Comparison of ENCODE assay signal across 29 cellular contexts in genomic region chr3:23390989-23391388, GRCh38.
"Had no signal": no experiment of that assay in that cellular context is flagged by ENCODE, and none has a peak within 500 bp of the region (broad histone marks: within the 10 kb centered on the region; RNA-seq: fewer than 3 reads in every experiment).

No MANE protein-coding gene starts in this region.

- DNase-seq: activated CD4-positive, alpha-beta memory T cell treated with anti-CD3 and anti-CD28 coated beads for 36 hours; activated CD4-positive, alpha-beta T cell treated with anti-CD3 and anti-CD28 coated beads for 36 hours; activated CD4-positive, alpha-beta T cell treated with anti-CD3 and anti-CD28 coated beads, Interleukin-2, amount 10 ng/mL, durations not matched to agents 24 days and 14 days; activated CD4-positive, CD25-positive, alpha-beta regulatory T cell; activated CD4-positive, CD25-positive, alpha-beta regulatory T cell treated with anti-CD3 and anti-CD28 coated beads, Interleukin-2, amount 50 U/mL, for 72 hours; activated CD8-positive, alpha-beta memory T cell treated with anti-CD3 and anti-CD28 coated beads, Interleukin-2, amount 10 ng/mL, durations not matched to agents 7 days and 5 days; activated CD8-positive, alpha-beta memory T cell treated with anti-CD3 and anti-CD28 coated beads, Interleukin-2, amount 50 U/mL, for 4 hours; activated CD8-positive, alpha-beta T cell treated with anti-CD3 and anti-CD28 coated beads, Interleukin-2, amount 10 ng/mL, durations not matched to agents 7 days and 5 days; activated effector memory CD4-positive, alpha-beta T cell treated with anti-CD3 and anti-CD28 coated beads, Interleukin-2, amount 50 U/mL, for 16 hours; activated naive CD4-positive, alpha-beta T cell treated with anti-CD3 and anti-CD28 coated beads for 36 hours; activated naive CD8-positive, alpha-beta T cell treated with anti-CD3 and anti-CD28 coated beads for 36 hours; activated naive CD8-positive, alpha-beta T cell treated with anti-CD3 and anti-CD28 coated beads, Interleukin-2, amount 50 U/mL, for 24 hours; activated T-cell treated with anti-CD3 and anti-CD28 coated beads, Interleukin-2, amount 50 U/mL, for 1 hour; activated T-cell treated with anti-CD3 and anti-CD28 coated beads, Interleukin-2, amount 50 U/mL, for 48 hours; adrenal gland; amygdala; aorta; body of pancreas; caudate nucleus; cortex of kidney; dermis blood vessel endothelial cell; effector CD8-positive, alpha-beta T cell; esophagus squamous epithelium; foreskin melanocyte; T-helper 2 cell had no signal

- H3K9me3 ChIP-seq: adrenal gland, body of pancreas, esophagus squamous epithelium had no signal

- H3K36me3 ChIP-seq: adrenal gland, esophagus squamous epithelium had no signal

- FAIRE-seq: colon, endometrium, endothelial cell of umbilical vein had no signal

- ATAC-seq: activated CD4-positive, alpha-beta T cell treated with anti-CD3 and anti-CD28 coated beads for 36 hours; activated CD8-positive, alpha-beta memory T cell treated with anti-CD3 and anti-CD28 coated beads, Interleukin-2, amount 10 ng/mL, durations not matched to agents 7 days and 5 days; activated CD8-positive, alpha-beta T cell treated with anti-CD3 and anti-CD28 coated beads, Interleukin-2, amount 10 ng/mL, durations not matched to agents 7 days and 5 days; activated naive CD8-positive, alpha-beta T cell treated with anti-CD3 and anti-CD28 coated beads, Interleukin-2, amount 50 U/mL, for 24 hours; body of pancreas had no signal

- H3K27ac ChIP-seq: adrenal gland, body of pancreas, epithelial cell of prostate, esophagus squamous epithelium had no signal

- H3K4me3 ChIP-seq: adrenal gland, body of pancreas, esophagus squamous epithelium had no signal

- H3K4me1 ChIP-seq: adrenal gland, esophagus squamous epithelium had no signal

- H3K27me3 ChIP-seq: adrenal gland, esophagus squamous epithelium had no signal
